Comparison of ENCODE assay signal across 26 cellular contexts in genomic region chr6:39909701-39910100, GRCh38.
"Had no signal": no experiment of that assay in that cellular context is flagged by ENCODE, and none has a peak within 500 bp of the region (broad histone marks: within the 10 kb centered on the region; RNA-seq: fewer than 3 reads in every experiment).

No MANE protein-coding gene starts in this region.

- H3K4me1 Mint-ChIP-seq: endodermal cell; memory B cell; mesothelial cell of epicardium; stimulated activated naive B cell treated with anti-CD40 and anti-IgM and Interleukin-4, amounts not matched to agents 10 μg/mL and 1 μg/mL and 100 μg/mL, for 72 hours had no signal

- H3K9me3 ChIP-seq: colonic mucosa, gastrocnemius medialis, ovary, right lobe of liver, spleen, transverse colon, vagina had no signal

- H3K36me3 Mint-ChIP-seq: memory B cell; mesothelial cell of epicardium; stimulated activated naive B cell treated with anti-CD40 and anti-IgM and Interleukin-4, amounts not matched to agents 10 μg/mL and 1 μg/mL and 100 μg/mL, for 72 hours had no signal

- H3K27me3 Mint-ChIP-seq: dendritic cell treated with granulocyte-macrophage colony-stimulating factor and Interleukin-4, amounts not matched to agents 40 ng/mL and 50 ng/mL, for 4 days; naive thymus-derived CD8-positive, alpha-beta T cell; stimulated activated naive CD8-positive, alpha-beta T cell treated with anti-CD3 and anti-CD28 coated beads, Interleukin-15, Interleukin-2, amounts not matched to agents 100 ng/mL and 50 ng/mL, for 24 hours had no signal

- H3K4me3 ChIP-seq: colonic mucosa, gastrocnemius medialis, hepatocyte, lung, ovary, right lobe of liver, spleen, transverse colon, vagina had no signal

- H3K36me3 ChIP-seq: colonic mucosa, ovary had no signal

- H3K4me1 ChIP-seq: colonic mucosa, gastrocnemius medialis, spleen, transverse colon, vagina had no signal

- H3K79me2 ChIP-seq: hepatocyte had no signal

- H2AFZ ChIP-seq: hepatocyte had no signal

- H3K4me3 Mint-ChIP-seq: dendritic cell treated with granulocyte-macrophage colony-stimulating factor and Interleukin-4, amounts not matched to agents 40 ng/mL and 50 ng/mL, for 4 days; endodermal cell; memory B cell; mesothelial cell of epicardium; naive thymus-derived CD8-positive, alpha-beta T cell; nephron progenitor cell; stimulated activated naive B cell treated with anti-CD40 and anti-IgM and Interleukin-4, amounts not matched to agents 10 μg/mL and 1 μg/mL and 100 μg/mL, for 72 hours; stimulated activated naive CD8-positive, alpha-beta T cell treated with anti-CD3 and anti-CD28 coated beads, Interleukin-15, Interleukin-2, amounts not matched to agents 100 ng/mL and 50 ng/mL, for 24 hours had no signal

- H3K27ac ChIP-seq: colonic mucosa, epithelial cell of prostate, gastrocnemius medialis, hepatocyte, ovary, right lobe of liver, spleen, transverse colon, vagina had no signal

- DNase-seq: colonic mucosa; effector CD8-positive, alpha-beta T cell; endodermal cell; foreskin fibroblast; gastrocnemius medialis; kidney; nephron progenitor cell; occipital lobe; ovary; posterior cingulate gyrus; spleen; stimulated activated CD4-positive, alpha-beta T cell treated with anti-CD3 and anti-CD28 coated beads, Interleukin-4, amount 100 ng/mL, for 4 hours; stimulated activated naive B cell treated with anti-CD40 and anti-IgM and Interleukin-4, amounts not matched to agents 10 μg/mL and 1 μg/mL and 100 μg/mL, for 72 hours; transverse colon had no signal

- H3K9me3 Mint-ChIP-seq: dendritic cell treated with granulocyte-macrophage colony-stimulating factor and Interleukin-4, amounts not matched to agents 40 ng/mL and 50 ng/mL, for 4 days; endodermal cell; memory B cell; mesothelial cell of epicardium; naive thymus-derived CD8-positive, alpha-beta T cell; nephron progenitor cell; stimulated activated naive B cell treated with anti-CD40 and anti-IgM and Interleukin-4, amounts not matched to agents 10 μg/mL and 1 μg/mL and 100 μg/mL, for 72 hours; stimulated activated naive CD8-positive, alpha-beta T cell treated with anti-CD3 and anti-CD28 coated beads, Interleukin-15, Interleukin-2, amounts not matched to agents 100 ng/mL and 50 ng/mL, for 24 hours had no signal

- H3K27me3 ChIP-seq: colonic mucosa, gastrocnemius medialis, hepatocyte, ovary, right lobe of liver, spleen, transverse colon, vagina had no signal

- H3K4me2 ChIP-seq: hepatocyte had no signal

- ATAC-seq: esophagus mucosa; gastrocnemius medialis; left lobe of liver; naive thymus-derived CD8-positive, alpha-beta T cell; right lobe of liver; stimulated activated naive B cell treated with anti-CD40 and anti-IgM and Interleukin-4, amounts not matched to agents 10 μg/mL and 1 μg/mL and 100 μg/mL, for 72 hours had no signal

- H3K27ac Mint-ChIP-seq: dendritic cell treated with granulocyte-macrophage colony-stimulating factor and Interleukin-4, amounts not matched to agents 40 ng/mL and 50 ng/mL, for 4 days; endodermal cell; memory B cell; mesothelial cell of epicardium; nephron progenitor cell; stimulated activated naive B cell treated with anti-CD40 and anti-IgM and Interleukin-4, amounts not matched to agents 10 μg/mL and 1 μg/mL and 100 μg/mL, for 72 hours; stimulated activated naive CD8-positive, alpha-beta T cell treated with anti-CD3 and anti-CD28 coated beads, Interleukin-15, Interleukin-2, amounts not matched to agents 100 ng/mL and 50 ng/mL, for 24 hours had no signal
